Comparison of ENCODE assay signal across 8 cellular contexts in the genomic region with DNA sequence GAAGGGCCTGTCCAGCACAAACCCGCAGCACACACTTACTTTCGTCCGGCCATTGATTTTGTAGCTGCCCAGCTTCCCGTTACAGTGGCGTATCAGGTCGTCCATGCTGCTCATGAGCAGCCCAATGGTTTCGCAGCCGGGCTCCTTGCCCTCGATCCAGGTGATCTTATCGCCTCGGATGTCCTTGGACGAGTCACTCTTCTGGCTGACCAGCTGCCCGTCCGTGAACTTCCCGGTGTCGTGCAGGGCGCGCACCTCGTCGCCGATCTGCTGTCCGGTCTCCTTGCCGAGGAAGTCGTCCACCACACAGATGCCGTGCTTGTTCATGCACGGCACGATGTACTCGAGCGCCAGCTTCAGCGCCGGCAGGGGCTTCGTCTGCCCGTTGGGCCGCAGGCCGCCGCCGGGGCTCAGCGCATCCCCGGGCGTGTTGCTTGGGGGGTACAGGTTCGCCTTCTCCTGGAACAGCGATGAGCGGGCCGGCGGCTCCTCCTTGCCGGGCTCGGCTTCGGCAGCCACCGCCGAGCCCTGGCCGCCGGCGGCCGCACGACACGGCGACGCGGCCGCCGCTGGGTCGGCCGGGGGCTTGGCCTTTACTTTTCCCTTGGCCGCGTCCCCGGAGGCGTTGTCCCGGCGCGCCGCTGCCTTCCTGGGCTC. TPM values are rescaled to one million over a fixed set of nuclear protein-coding genes. Genes with fewer than 3 reads are reported as not detected.
DNase-seq lines count a peak whose midpoint lies in the region; ATAC-seq, FAIRE-seq and TF ChIP-seq lines count a peak whose summit lies in the region.

No MANE protein-coding gene starts in this region.

- TF ChIP-seq CTCF in PC-9 (conservative IDR thresholded peaks at IDR 0.05): no peak
- TF ChIP-seq CTCF in gastroesophageal sphincter (IDR thresholded peaks at IDR 0.05): no peak
- no peak for TF ChIP-seq CTCF in neutrophil (IDR thresholded peaks at IDR 0.05)

- CTCF ChIA-PET in PC-9 (lab: Charles Lee): interaction anchor here (0.5 kb wide), 1 partner anchor 64 kb away, joined by 3 read pairs; no protein-coding TSS in a partner anchor

- POLR2A ChIA-PET in PC-9 (lab: Charles Lee; ENCODE audit: unreplicated experiment): interaction anchor here (0.6 to 1.0 kb wide), 3 partner anchors 83 to 739 kb away, joined by 3 to 5 read pairs (median 4); a partner anchor contains a TSS

- no peak for FAIRE-seq in urothelium cell line (lab: Jason Lieb, UNC)

- H3K9me3 ChIP-seq in PC-9 (ENCODE audit: insufficient read depth, low read depth) (no peaks in the 10 kb centered on the region), gastroesophageal sphincter (no peaks in the 10 kb centered on the region), neutrophil (no peaks in the 10 kb centered on the region)

- H3K4me3 ChIP-seq in PC-9: peak overlapping the region; percentile 89
- peak overlapping the region; percentile 66 to 80 for H3K4me3 ChIP-seq in gastroesophageal sphincter
- H3K4me3 ChIP-seq in neutrophil (ENCODE audit: low read depth in 1 of 2, low read length in 1 of 2): peak overlapping the region; percentile 78 to 83

- no peak for TF ChIP-seq EP300 in gastroesophageal sphincter (IDR thresholded peaks at IDR 0.05)

- ATAC-seq in HG02981 (IDR thresholded peaks at IDR 0.05; ENCODE audit: unreplicated experiment): peak; percentile 12
- ATAC-seq in gastroesophageal sphincter: no peak

- WGBS in gastroesophageal sphincter (ENCODE audit: low coverage in 1 of 2), 2 donors: 3% methylated on average over 6 of the region's 71 CpGs; no CpG with 5 or more reads in 1 of the 2 donors

- H3K4me2 ChIP-seq in PC-9: peak overlapping the region; percentile 96

- peak; percentile 64 for DNase-seq in SIG-M5 treated with dmso at 0.1 percent for 504 hours (lab: John Stamatoyannopoulos, UW; ENCODE audit: unreplicated experiment)
- no peak for DNase-seq in SIG-M5 (lab: John Stamatoyannopoulos, UW)
- DNase-seq in PC-9: peak; percentile 43 to 49
- DNase-seq in activated effector memory CD4-positive, alpha-beta T cell treated with anti-CD3 and anti-CD28 coated beads, Interleukin-2, amount 50 U/mL, for 16 hours: peak; percentile 79
- peak; percentile 27 for DNase-seq in urothelium cell line (ENCODE audit: low spot score)

- peaks cover 51% of the 10 kb centered on the region for H3K79me2 ChIP-seq in PC-9 (ENCODE audit: low read depth)

- H3K4me1 ChIP-seq in PC-9 (replicated peaks; ENCODE audit: insufficient read depth) (peaks cover 48% of the 10 kb centered on the region), gastroesophageal sphincter (peaks cover 0 to 57% (median 15%) of the 10 kb centered on the region in 3 donors), neutrophil (ENCODE audit: control insufficient read depth in 1 of 2, insufficient read depth in 1 of 2, low read depth in 1 of 2, low read length in 1 of 2) (peaks cover 32 to 45% of the 10 kb centered on the region in 2 experiments)

- peak overlapping the region; percentile 86 for H2AFZ ChIP-seq in PC-9

- H3K36me3 ChIP-seq in PC-9 (ENCODE audit: low read depth) (no peaks in the 10 kb centered on the region), gastroesophageal sphincter (no peaks in the 10 kb centered on the region), neutrophil (peaks cover 4% of the 10 kb centered on the region)

- TF ChIP-seq POLR2A in gastroesophageal sphincter (IDR thresholded peaks at IDR 0.05): no peak

- H3K27me3 ChIP-seq in PC-9 (ENCODE audit: insufficient read depth, low read depth) (no peaks in the 10 kb centered on the region), gastroesophageal sphincter (no peaks in the 10 kb centered on the region), neutrophil (peaks cover 29% of the 10 kb centered on the region)

- intact Hi-C loops in PC-9 (cut with micrococcal nuclease; ENCODE audit: unreplicated experiment): loop anchor here (2.0 kb wide), 2 partner anchors 26 to 62 kb away; no protein-coding TSS in a partner anchor

- H3F3A ChIP-seq in PC-9 (ENCODE audit: insufficient read depth, low read depth): peaks cover 8% of the 10 kb centered on the region

- H3K27ac ChIP-seq in PC-9: 0 out of 2 replicates have a peak overlapping the region, but pooled peaks have one; percentile 18
- H3K27ac ChIP-seq in gastroesophageal sphincter: peak overlapping the region; percentile 95 to 98 (median 97)
- peak overlapping the region; percentile 92 for H3K27ac ChIP-seq in neutrophil

- no TSS peak for BruUV-seq in PC-9 (replicated peaks; lab: Mats Ljungman, UMichigan)

- H4K20me1 ChIP-seq in PC-9 (ENCODE audit: insufficient read depth): no peaks in the 10 kb centered on the region

- H3K9me2 ChIP-seq in PC-9 (ENCODE audit: insufficient read depth): no peaks in the 10 kb centered on the region

RNA-seq across cellular contexts. Expression of a gene that starts 1.0 kb away (rescaled TPM):
- total RNA-seq in PC-9 (2021) (10.9 and 18.8 TPM in 2 replicates), gastroesophageal sphincter (10 to 100 TPM; 42.5 to 67.5 (median 56.7) TPM)

Comparison
In these comparisons a context has a peak if more than half of its experiments do, and no peak if none do; other contexts are left out.
1. H3K27ac ChIP-seq: peak in every context shown above with its lines; median percentile 97 in gastroesophageal sphincter; 92 in neutrophil; 18 in PC-9.